10 cellular contexts compared by ENCODE assay signal in the genomic region with DNA sequence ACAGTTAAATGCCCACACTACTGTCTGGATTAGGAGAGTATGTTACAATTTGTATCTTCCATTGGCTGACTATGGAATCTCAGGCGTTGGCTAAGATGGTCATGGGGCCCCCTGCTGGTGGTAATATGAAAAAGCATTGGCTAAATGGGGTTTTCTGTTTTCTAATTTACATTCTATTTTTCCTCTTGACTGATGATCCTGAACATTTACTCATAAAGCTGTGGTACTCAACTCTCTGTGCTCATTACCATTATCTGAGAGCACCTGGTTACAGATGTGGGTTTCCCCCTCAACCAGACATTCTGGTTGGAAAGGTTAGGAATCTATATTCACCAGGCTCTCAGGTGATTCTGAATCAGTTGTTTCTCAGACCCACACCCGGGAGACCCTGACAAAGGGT.
A peak's percentile ranks its signal among the peaks of the same experiment; 100 is the strongest.
DNase-seq lines count a peak whose midpoint lies in the region; ATAC-seq, FAIRE-seq and TF ChIP-seq lines count a peak whose summit lies in the region.
"Had no signal": no experiment of that assay in that cellular context is flagged by ENCODE, and none has a peak within 500 bp of the region (broad histone marks: within the 10 kb centered on the region; RNA-seq: fewer than 3 reads in every experiment).

No MANE protein-coding gene starts in this region.

- H3K9me3 ChIP-seq in CD4-positive, alpha-beta memory T cell (ENCODE audit: control insufficient read depth in 1 of 2, low read length in 2 of 2), result no peaks in the 10 kb centered on the region
- no peaks in the 10 kb centered on the region for H3K9me3 ChIP-seq in colonic mucosa
- H3K9me3 ChIP-seq in neural cell (ENCODE audit: low read length), result no peaks in the 10 kb centered on the region
- no peaks in the 10 kb centered on the region for H3K9me3 ChIP-seq in MG63

- H3K9ac ChIP-seq in colonic mucosa (ENCODE audit: low read depth in 2 of 2, low read length in 2 of 2), result no peak overlapping the region
- H3K9ac ChIP-seq in neural cell (ENCODE audit: low read length), result no peak overlapping the region

- FAIRE-seq in GM12891 (lab: Jason Lieb, UNC), result peak; percentile 69

- POLR2A ChIA-PET in CD4-positive, alpha-beta memory T cell (lab: Charles Lee; ENCODE audit: partially characterized antibody), result no interaction called here

- no peaks in the 10 kb centered on the region for H3K36me3 ChIP-seq in CD4-positive, alpha-beta memory T cell (ENCODE audit: insufficient read depth, low read length)
- H3K36me3 ChIP-seq in colonic mucosa (no peaks in the 10 kb centered on the region), neural cell (ENCODE audit: insufficient read depth, low read length) (no peaks in the 10 kb centered on the region), MG63 (no peaks in the 10 kb centered on the region)

- H3K4me3 Mint-ChIP-seq in CD4-positive, alpha-beta memory T cell, result no peak overlapping the region

- H3K4me1 Mint-ChIP-seq in CD4-positive, alpha-beta memory T cell, result no peaks in the 10 kb centered on the region

- CTCF ChIA-PET in CD4-positive, alpha-beta memory T cell (lab: Charles Lee; ENCODE audit: partially characterized antibody), result interaction anchor here (0.9 to 1.9 kb wide), 5 partner anchors 9 to 523 kb away, joined by 3 to 8 read pairs (median 3); no protein-coding TSS in a partner anchor

- H3K27me3 ChIP-seq in CD4-positive, alpha-beta memory T cell (ENCODE audit: insufficient read depth, low read length), result no peaks in the 10 kb centered on the region
- H3K27me3 ChIP-seq in colonic mucosa (no peaks in the 10 kb centered on the region), neural cell (ENCODE audit: insufficient read depth, low read depth, low read length) (no peaks in the 10 kb centered on the region), MG63 (no peaks in the 10 kb centered on the region; the same call in 1 of the 2 replicates)

- H3K4me1 ChIP-seq in CD4-positive, alpha-beta memory T cell (ENCODE audit: insufficient read depth, low read length), result no peaks in the 10 kb centered on the region
- H3K4me1 ChIP-seq in colonic mucosa, result no peaks in the 10 kb centered on the region

- H3K9me3 Mint-ChIP-seq in CD4-positive, alpha-beta memory T cell, result no peaks in the 10 kb centered on the region

- no peaks in the 10 kb centered on the region for H3K36me3 Mint-ChIP-seq in CD4-positive, alpha-beta memory T cell

- no peak overlapping the region for H2AFZ ChIP-seq in neural cell (ENCODE audit: low read depth, low read length)

- intact Hi-C loops in CD4-positive, alpha-beta memory T cell (cut with micrococcal nuclease), result no loop called here
- intact Hi-C loops in colonic mucosa (cut with DNase I), result loop anchor here (5.0 kb wide), 1 partner anchor 202 kb away; no protein-coding TSS in a partner anchor

- TF ChIP-seq RAD21 in neural cell (conservative IDR thresholded peaks at IDR 0.05), result peak; percentile 70

- peaks cover 3 to 19% of the 10 kb centered on the region in 2 donors for H3K27me3 Mint-ChIP-seq in CD4-positive, alpha-beta memory T cell

- no peak overlapping the region for H3K27ac Mint-ChIP-seq in CD4-positive, alpha-beta memory T cell

- no peak overlapping the region for H3K4me3 ChIP-seq in CD4-positive, alpha-beta memory T cell (ENCODE audit: low read length in 2 of 2)
- H3K4me3 ChIP-seq in colonic mucosa (no peak overlapping the region), neural cell (ENCODE audit: low read length) (no peak overlapping the region), MG63 (no peak overlapping the region)
- H3K4me3 ChIP-seq: SK-N-MC had no signal

- peak in 3 of 5 donors; percentile 7 to 20 (median 7) for DNase-seq in CD4-positive, alpha-beta memory T cell
- DNase-seq in GM12891 (ENCODE audit: insufficient read length, low spot score) (peak; percentile 43), NCI-H748 (lab: John Stamatoyannopoulos, UW; ENCODE audit: unreplicated experiment) (peak; percentile 39), colonic mucosa (peak; percentile 22), MG63 (no peak)

- H3K79me2 ChIP-seq in neural cell (replicated peaks; ENCODE audit: insufficient read depth, low read length), result no peaks in the 10 kb centered on the region

- no peak for TF ChIP-seq POLR2A in GM12891 (IDR thresholded peaks at IDR 0.05; ENCODE audit: low read depth, low read length)

- H3K27ac ChIP-seq in CD4-positive, alpha-beta memory T cell (ENCODE audit: low read depth, low read length), result no peak overlapping the region
- no peak overlapping the region for H3K27ac ChIP-seq in colonic mucosa
- H3K27ac ChIP-seq in neural cell (ENCODE audit: low read length), result no peak overlapping the region
- H3K27ac ChIP-seq: SK-N-MC had no signal

- ATAC-seq in GM19035 (IDR thresholded peaks at IDR 0.05; ENCODE audit: unreplicated experiment) (no peak), HG03108 (IDR thresholded peaks at IDR 0.05; ENCODE audit: unreplicated experiment) (no peak)
- ATAC-seq: left colon had no signal

- no peaks in the 10 kb centered on the region for H3F3A ChIP-seq in neural cell (ENCODE audit: insufficient read depth, low read length, poor library complexity, severe bottlenecking)

- H3K4me2 ChIP-seq in neural cell (ENCODE audit: low read length), result no peak overlapping the region

- TF ChIP-seq EP300 in neural cell (conservative IDR thresholded peaks at IDR 0.05; ENCODE audit: poor library complexity, severe bottlenecking), result no peak

- TF ChIP-seq CTCF in colonic mucosa (IDR thresholded peaks at IDR 0.05), result peak; percentile 52
- peak; percentile 76 for TF ChIP-seq CTCF in neural cell (IDR thresholded peaks at IDR 0.05; ENCODE audit: poor library complexity, severe bottlenecking)

- H3K9me2 ChIP-seq in neural cell (ENCODE audit: insufficient read depth, low read length), result no peaks in the 10 kb centered on the region

- no peaks in the 10 kb centered on the region for H4K20me1 ChIP-seq in neural cell (ENCODE audit: insufficient read depth)

TF ChIP-seq in GM12891, 5 proteins besides CTCF, POLR2A, EP300 and RAD21:
- TF ChIP-seq PAX5 (IDR thresholded peaks at IDR 0.05; ENCODE audit: insufficient read depth, low read length, severe bottlenecking) (no peak), SPI1 (IDR thresholded peaks at IDR 0.05; ENCODE audit: low read depth, low read length) (no peak), POLR2AphosphoS5 (IDR thresholded peaks at IDR 0.05; ENCODE audit: low read depth, low read length) (no peak), POU2F2 (IDR thresholded peaks at IDR 0.05; ENCODE audit: low read depth, low read length) (no peak), TAF1 (IDR thresholded peaks at IDR 0.05; ENCODE audit: low read depth, low read length) (no peak)

TF ChIP-seq in neural cell, 6 proteins besides CTCF, POLR2A, EP300 and RAD21:
- TF ChIP-seq, protein P1, sequence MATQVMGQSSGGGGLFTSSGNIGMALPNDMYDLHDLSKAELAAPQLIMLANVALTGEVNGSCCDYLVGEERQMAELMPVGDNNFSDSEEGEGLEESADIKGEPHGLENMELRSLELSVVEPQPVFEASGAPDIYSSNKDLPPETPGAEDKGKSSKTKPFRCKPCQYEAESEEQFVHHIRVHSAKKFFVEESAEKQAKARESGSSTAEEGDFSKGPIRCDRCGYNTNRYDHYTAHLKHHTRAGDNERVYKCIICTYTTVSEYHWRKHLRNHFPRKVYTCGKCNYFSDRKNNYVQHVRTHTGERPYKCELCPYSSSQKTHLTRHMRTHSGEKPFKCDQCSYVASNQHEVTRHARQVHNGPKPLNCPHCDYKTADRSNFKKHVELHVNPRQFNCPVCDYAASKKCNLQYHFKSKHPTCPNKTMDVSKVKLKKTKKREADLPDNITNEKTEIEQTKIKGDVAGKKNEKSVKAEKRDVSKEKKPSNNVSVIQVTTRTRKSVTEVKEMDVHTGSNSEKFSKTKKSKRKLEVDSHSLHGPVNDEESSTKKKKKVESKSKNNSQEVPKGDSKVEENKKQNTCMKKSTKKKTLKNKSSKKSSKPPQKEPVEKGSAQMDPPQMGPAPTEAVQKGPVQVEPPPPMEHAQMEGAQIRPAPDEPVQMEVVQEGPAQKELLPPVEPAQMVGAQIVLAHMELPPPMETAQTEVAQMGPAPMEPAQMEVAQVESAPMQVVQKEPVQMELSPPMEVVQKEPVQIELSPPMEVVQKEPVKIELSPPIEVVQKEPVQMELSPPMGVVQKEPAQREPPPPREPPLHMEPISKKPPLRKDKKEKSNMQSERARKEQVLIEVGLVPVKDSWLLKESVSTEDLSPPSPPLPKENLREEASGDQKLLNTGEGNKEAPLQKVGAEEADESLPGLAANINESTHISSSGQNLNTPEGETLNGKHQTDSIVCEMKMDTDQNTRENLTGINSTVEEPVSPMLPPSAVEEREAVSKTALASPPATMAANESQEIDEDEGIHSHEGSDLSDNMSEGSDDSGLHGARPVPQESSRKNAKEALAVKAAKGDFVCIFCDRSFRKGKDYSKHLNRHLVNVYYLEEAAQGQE (IDR thresholded peaks at IDR 0.05; ENCODE audit: borderline replicate concordance), result no peak
- TF ChIP-seq TAF1 (IDR thresholded peaks at IDR 0.05; ENCODE audit: low read depth) (no peak), MXI1 (conservative IDR thresholded peaks at IDR 0.05; ENCODE audit: poor library complexity, severe bottlenecking) (no peak), EZH2 (IDR thresholded peaks at IDR 0.05; ENCODE audit: borderline replicate concordance, insufficient read depth, low read length, poor library complexity, severe bottlenecking) (no peak), POLR2AphosphoS5 (IDR thresholded peaks at IDR 0.05) (no peak), SMC3 (conservative IDR thresholded peaks at IDR 0.05; ENCODE audit: poor library complexity) (peak; percentile 75)
